ENCODE assay signal across 12 cellular contexts in the genomic region with DNA sequence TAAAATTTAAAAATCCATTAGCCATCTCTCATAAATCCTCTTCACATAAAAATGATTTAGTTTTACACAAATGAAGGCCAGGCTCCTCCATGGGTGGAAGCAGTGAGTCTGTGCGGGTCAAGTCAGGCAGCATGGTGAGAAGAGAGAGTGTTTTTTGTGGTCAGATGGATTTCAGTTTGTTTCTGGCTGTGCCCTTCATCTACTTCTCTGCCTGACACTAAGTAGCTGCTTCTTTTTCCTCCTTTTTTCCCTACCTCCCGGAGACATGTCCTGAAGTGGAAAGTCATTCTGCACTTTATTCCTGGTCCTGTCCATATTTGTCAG. TPM values are rescaled to one million over a fixed set of nuclear protein-coding genes. Genes with fewer than 3 reads are reported as not detected.
DNase-seq lines count a peak whose midpoint lies in the region; ATAC-seq and TF ChIP-seq lines count a peak whose summit lies in the region.
"Had no signal": no experiment of that assay in that cellular context is flagged by ENCODE, and none has a peak within 500 bp of the region (broad histone marks: within the 10 kb centered on the region; RNA-seq: fewer than 3 reads in every experiment).

No MANE protein-coding gene starts in this region.

- H3K4me1 ChIP-seq in neuronal stem cell (ENCODE audit: control insufficient read depth in 2 of 2, insufficient read depth in 1 of 2, low read depth in 1 of 2, low read length in 2 of 2), result peaks cover 0 to 2% of the 10 kb centered on the region in 2 donors

- WGBS in neuronal stem cell (ENCODE audit: extremely low coverage in 2 of 2, insufficient read length in 2 of 2, insufficient replicate concordance in 1 of 2), 2 donors, result no CpG with 5 or more reads among the region's 2 CpGs

- H3K18ac ChIP-seq in neuronal stem cell (ENCODE audit: low read length), result no peak overlapping the region

- H3K4me2 ChIP-seq in neuronal stem cell (ENCODE audit: insufficient read depth, low read length, poor library complexity, severe bottlenecking), result no peak overlapping the region

- H2BK15ac ChIP-seq in neuronal stem cell (ENCODE audit: low read length), result no peak overlapping the region

- peaks cover 51% of the 10 kb centered on the region for H3K4me1 Mint-ChIP-seq in CD14-positive monocyte
- H3K4me1 Mint-ChIP-seq: activated naive CD4-positive, alpha-beta T cell treated with anti-CD3 and anti-CD28 coated beads, Interleukin-2, amount 10 ng/mL, durations not matched to agents 7 days and 5 days; central memory CD8-positive, alpha-beta T cell had no signal

- no peak overlapping the region for H2BK12ac ChIP-seq in neuronal stem cell (ENCODE audit: low read length)

- peak overlapping the region; percentile 49 to 86 for H3K4me3 Mint-ChIP-seq in CD14-positive monocyte
- H3K4me3 Mint-ChIP-seq: activated naive CD4-positive, alpha-beta T cell treated with anti-CD3 and anti-CD28 coated beads, Interleukin-2, amount 10 ng/mL, durations not matched to agents 7 days and 5 days; central memory CD8-positive, alpha-beta T cell had no signal

- no peak overlapping the region for H2BK120ac ChIP-seq in neuronal stem cell (ENCODE audit: low read depth, low read length)

- H4K91ac ChIP-seq in neuronal stem cell (ENCODE audit: low read depth, low read length, poor library complexity), result no peak overlapping the region

- intact Hi-C loops in CD14-positive monocyte (cut with micrococcal nuclease), result no loop called here

- H3K27ac ChIP-seq in neuronal stem cell (replicated peaks; ENCODE audit: low read length), result no peak overlapping the region
- H3K27ac ChIP-seq: parathyroid adenoma had no signal

- peaks cover 5 to 11% of the 10 kb centered on the region in 2 donors for H3K36me3 Mint-ChIP-seq in CD14-positive monocyte
- H3K36me3 Mint-ChIP-seq: activated naive CD4-positive, alpha-beta T cell treated with anti-CD3 and anti-CD28 coated beads, Interleukin-2, amount 10 ng/mL, durations not matched to agents 7 days and 5 days had no signal

- H2AFZ ChIP-seq in neuronal stem cell (ENCODE audit: low read length), result no peak overlapping the region
- H2AFZ ChIP-seq: parathyroid adenoma had no signal

- no peak overlapping the region for H3K4ac ChIP-seq in neuronal stem cell (ENCODE audit: low read length)

- DNase-seq in CD14-positive monocyte (ENCODE audit: low spot score) (no peak), choroid plexus epithelial cell (ENCODE audit: low read depth) (peak; percentile 37), DMS153 treated with DMSO at 0.1 percent for 48 hours (lab: John Stamatoyannopoulos, UW; ENCODE audit: unreplicated experiment) (no peak), neuronal stem cell (ENCODE audit: low spot score) (no peak), NCI-H1417 treated with DMSO at 0.1 percent for 48 hours (lab: John Stamatoyannopoulos, UW) (no peak), NCI-H82 treated with DMSO at 0.1 percent for 48 hours (lab: John Stamatoyannopoulos, UW; ENCODE audit: unreplicated experiment) (no peak)
- DNase-seq: activated naive CD4-positive, alpha-beta T cell treated with anti-CD3 and anti-CD28 coated beads, Interleukin-2, amount 10 ng/mL, durations not matched to agents 7 days and 5 days; NCI-H510A treated with DMSO at 0.1 percent for 48 hours had no signal

- no peak overlapping the region for H4K8ac ChIP-seq in neuronal stem cell (ENCODE audit: low read depth, low read length)

- H3K27me3 ChIP-seq in neuronal stem cell (ENCODE audit: control insufficient read depth in 3 of 3, insufficient read depth in 3 of 3, low read depth in 1 of 3, low read length in 3 of 3), result no peaks in the 10 kb centered on the region

- no peaks in the 10 kb centered on the region for H3K9me3 Mint-ChIP-seq in CD14-positive monocyte
- H3K9me3 Mint-ChIP-seq: activated naive CD4-positive, alpha-beta T cell treated with anti-CD3 and anti-CD28 coated beads, Interleukin-2, amount 10 ng/mL, durations not matched to agents 7 days and 5 days had no signal

- no peak overlapping the region for H3K23ac ChIP-seq in neuronal stem cell (ENCODE audit: low read depth, low read length, poor library complexity)

- H3K9ac ChIP-seq in neuronal stem cell (ENCODE audit: low read depth, low read length, poor library complexity), result no peak overlapping the region
- H3K9ac ChIP-seq: parathyroid adenoma had no signal

- H3K14ac ChIP-seq in neuronal stem cell (ENCODE audit: low read length), result no peak overlapping the region

- H3K27me3 Mint-ChIP-seq in CD14-positive monocyte (ENCODE audit: low read depth in 3 of 3), result no peaks in the 10 kb centered on the region
- H3K27me3 Mint-ChIP-seq: central memory CD8-positive, alpha-beta T cell had no signal

- H2BK5ac ChIP-seq in neuronal stem cell (ENCODE audit: low read length), result no peak overlapping the region

- H3K4me3 ChIP-seq in choroid plexus epithelial cell (ENCODE audit: low read depth, low read length) (no peak overlapping the region), neuronal stem cell (ENCODE audit: low read length in 2 of 2) (no peak overlapping the region)

- ATAC-seq in GM21360 (IDR thresholded peaks at IDR 0.05; ENCODE audit: unreplicated experiment) (peak; percentile 55), HG03520 (IDR thresholded peaks at IDR 0.05; ENCODE audit: unreplicated experiment) (peak; percentile 55)

- H3K27ac Mint-ChIP-seq in CD14-positive monocyte, result peak overlapping the region; percentile 82 to 94 (median 91)
- H3K27ac Mint-ChIP-seq: activated naive CD4-positive, alpha-beta T cell treated with anti-CD3 and anti-CD28 coated beads, Interleukin-2, amount 10 ng/mL, durations not matched to agents 7 days and 5 days had no signal

- H3K9me3 ChIP-seq in neuronal stem cell (replicated peaks in 1 of 2; ENCODE audit: control insufficient read depth in 2 of 2, insufficient read depth in 1 of 2, low read depth in 1 of 2, low read length in 2 of 2), result no peaks in the 10 kb centered on the region

- no peak overlapping the region for H2AK5ac ChIP-seq in neuronal stem cell (ENCODE audit: low read depth, low read length)

- H3K79me1 ChIP-seq in neuronal stem cell (ENCODE audit: low read depth, low read length), result no peaks in the 10 kb centered on the region

- no peak for TF ChIP-seq CTCF in CD14-positive monocyte (IDR thresholded peaks at IDR 0.05)
- no peak for TF ChIP-seq CTCF in choroid plexus epithelial cell (conservative IDR thresholded peaks at IDR 0.05; ENCODE audit: low read depth, low read length)

- H3K36me3 ChIP-seq in neuronal stem cell (replicated peaks in 1 of 2; ENCODE audit: control insufficient read depth in 2 of 2, insufficient read depth in 2 of 2, low read length in 2 of 2), result no peaks in the 10 kb centered on the region

RNA-seq across cellular contexts. Expression of a gene that starts 10.3 kb away (rescaled TPM):
- polyA plus RNA-seq in CD14-positive monocyte, result 1 to 10 TPM; 1.4 to 4.5 TPM
- polyA plus RNA-seq in neuronal stem cell (2013, experiment 1 of 2), result 0.77 TPM
- polyA plus RNA-seq in neuronal stem cell (2013, experiment 2 of 2), result 0.86 TPM
